Comparison of ENCODE assay signal across 11 cellular contexts in the genomic region with DNA sequence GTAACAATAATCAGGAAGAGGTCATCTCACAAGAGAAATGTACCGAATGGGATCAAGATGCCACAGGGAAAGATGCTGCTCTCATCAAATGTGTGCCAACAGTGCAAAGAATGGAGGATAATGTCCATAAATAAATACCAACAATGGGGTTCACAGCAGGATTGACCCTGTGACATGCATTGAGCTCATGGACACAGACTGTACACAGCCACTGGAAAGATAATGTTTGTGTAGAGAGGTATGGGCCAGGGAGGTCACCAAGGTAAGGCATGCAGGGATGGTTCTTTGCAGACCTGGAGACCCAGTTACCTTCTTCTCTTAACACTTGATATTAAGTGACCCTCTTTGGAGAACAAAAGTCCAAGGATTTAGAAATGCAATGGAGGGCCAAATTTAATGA. TPM values are rescaled to one million over a fixed set of nuclear protein-coding genes. Genes with fewer than 3 reads are reported as not detected.
A peak's percentile ranks its signal among the peaks of the same experiment; 100 is the strongest.
DNase-seq lines count a peak whose midpoint lies in the region; ATAC-seq, FAIRE-seq and TF ChIP-seq lines count a peak whose summit lies in the region.
"Had no signal": no experiment of that assay in that cellular context is flagged by ENCODE, and none has a peak within 500 bp of the region (broad histone marks: within the 10 kb centered on the region; RNA-seq: fewer than 3 reads in every experiment).

No MANE protein-coding gene starts in this region.

- H3K4me1 ChIP-seq in BLaER1 (peaks cover 52% of the 10 kb centered on the region), astrocyte (ENCODE audit: insufficient read depth, low read length) (peaks cover 42% of the 10 kb centered on the region), mesodermal cell (ENCODE audit: control insufficient read depth, insufficient read depth, low read length, poor library complexity, severe bottlenecking) (peaks cover 27% of the 10 kb centered on the region)

- peaks cover 49% of the 10 kb centered on the region for H3K79me2 ChIP-seq in astrocyte (ENCODE audit: insufficient read depth, low read length)

- no peaks in the 10 kb centered on the region for H3K27me3 ChIP-seq in BLaER1
- H3K27me3 ChIP-seq in astrocyte (ENCODE audit: insufficient read depth, low read length) = no peaks in the 10 kb centered on the region

- TF ChIP-seq CTCF in HFFc6 (IDR thresholded peaks at IDR 0.05) (no peak), astrocyte (IDR thresholded peaks at IDR 0.05; ENCODE audit: insufficient read depth, low read depth, low read length) (no peak)

- peaks cover 77% of the 10 kb centered on the region for H3K4me1 Mint-ChIP-seq in HFFc6 (ENCODE audit: low read depth)
- peaks cover 35% of the 10 kb centered on the region for H3K4me1 Mint-ChIP-seq in astrocyte (ENCODE audit: low read depth, unreplicated experiment)

- no peaks in the 10 kb centered on the region for H3K9me3 Mint-ChIP-seq in HFFc6
- H3K9me3 Mint-ChIP-seq in astrocyte (ENCODE audit: unreplicated experiment) = no peaks in the 10 kb centered on the region

- no peak overlapping the region for H2AFZ ChIP-seq in astrocyte (ENCODE audit: low read depth, low read length)

- H4K20me1 ChIP-seq in BLaER1 = no peaks in the 10 kb centered on the region
- H4K20me1 ChIP-seq in astrocyte (ENCODE audit: insufficient read depth, low read length) = peaks cover 31% of the 10 kb centered on the region

- H3K9ac ChIP-seq in BLaER1 = no peak overlapping the region
- no peak overlapping the region for H3K9ac ChIP-seq in astrocyte (ENCODE audit: low read length)

- H3K36me3 Mint-ChIP-seq in HFFc6 (ENCODE audit: low read depth) (peaks cover 27% of the 10 kb centered on the region), astrocyte (ENCODE audit: low read depth, unreplicated experiment) (peaks cover 15% of the 10 kb centered on the region)

- no peak for ATAC-seq in GM21717 (IDR thresholded peaks at IDR 0.05; ENCODE audit: unreplicated experiment)

- WGBS in mesodermal cell (ENCODE audit: insufficient coverage in 2 of 2), 2 experiments = 100% methylated on average over 1 of the region's 1 CpG

- no peaks in the 10 kb centered on the region for H3K9me3 ChIP-seq in BLaER1
- no peaks in the 10 kb centered on the region for H3K9me3 ChIP-seq in astrocyte (ENCODE audit: insufficient read depth, low read depth, low read length)
- H3K9me3 ChIP-seq in mesodermal cell (ENCODE audit: control insufficient read depth, low read length) = no peaks in the 10 kb centered on the region

- H3K4me2 ChIP-seq in BLaER1 (peak overlapping the region; percentile 100), astrocyte (ENCODE audit: low read length) (peak overlapping the region; percentile 95)

- no peak overlapping the region for H3K27ac Mint-ChIP-seq in HFFc6
- no peak overlapping the region for H3K27ac Mint-ChIP-seq in astrocyte (ENCODE audit: unreplicated experiment)

- DNase-seq in HFFc6 (no peak), astrocyte (ENCODE audit: low read depth) (no peak), KG1 (lab: John Stamatoyannopoulos, UW) (no peak), GM19238 (ENCODE audit: insufficient read length, low spot score) (no peak)
- no peak for DNase-seq in central memory CD4-positive, alpha-beta T cell
- DNase-seq: DMS53, occipital lobe had no signal

- H3K36me3 ChIP-seq in BLaER1 (peaks cover 24% of the 10 kb centered on the region), astrocyte (ENCODE audit: insufficient read depth, low read length) (peaks cover 12% of the 10 kb centered on the region), mesodermal cell (ENCODE audit: control insufficient read depth, insufficient read depth, low read length) (peaks cover 35% of the 10 kb centered on the region)

- no peak for FAIRE-seq in astrocyte (lab: Jason Lieb, UNC)
- FAIRE-seq: RCC 7860 had no signal

- H3K4me3 Mint-ChIP-seq in HFFc6 (peak overlapping the region; percentile 96), astrocyte (ENCODE audit: unreplicated experiment) (peak overlapping the region; percentile 97)

- H3K4me3 ChIP-seq in BLaER1 = peak overlapping the region; percentile 88
- H3K4me3 ChIP-seq in astrocyte (ENCODE audit: insufficient read depth, low read depth, low read length) = peak overlapping the region; percentile 86
- H3K4me3 ChIP-seq in mesodermal cell (ENCODE audit: extremely low read depth, insufficient read depth, low read length, poor library complexity, severe bottlenecking) = peak overlapping the region; percentile 99

- H3K27me3 Mint-ChIP-seq in HFFc6 (ENCODE audit: insufficient read depth) = peaks cover 3% of the 10 kb centered on the region; the same call in 1 of the 2 replicates
- no peaks in the 10 kb centered on the region for H3K27me3 Mint-ChIP-seq in astrocyte (ENCODE audit: low read depth, unreplicated experiment)

- no peak overlapping the region for H3K27ac ChIP-seq in BLaER1
- H3K27ac ChIP-seq in astrocyte (ENCODE audit: low read depth, low read length) = no peak overlapping the region
- H3K27ac ChIP-seq in mesodermal cell (ENCODE audit: low read depth, low read length, severe bottlenecking) = no peak overlapping the region

RNA-seq across cellular contexts. Expression of a gene that starts 1.5 kb away (rescaled TPM):
- 100 to 1,000 TPM in 5 of 6 experiments, 10 to 100 TPM in 1; 88.8 to 114 (median 104) TPM for total RNA-seq in HFFc6 (2021; fragmentation: NEBNext Ultra II Directional; extraction: Animal tissue kit (Norgen Biotek cat#: 25700))
- 94.8 and 98.1 TPM in 2 replicates for total RNA-seq in astrocyte
- polyA plus RNA-seq in mesodermal cell (2013, experiment 1 of 2) = 123 TPM
- 98.6 TPM for polyA plus RNA-seq in mesodermal cell (2013, experiment 2 of 2)

RNA-seq across cellular contexts. Expression of a gene that starts 3.8 kb away (rescaled TPM):
- 10 to 100 TPM; 30.0 to 37.4 (median 34.7) TPM for total RNA-seq in HFFc6 (2021; fragmentation: NEBNext Ultra II Directional; extraction: Animal tissue kit (Norgen Biotek cat#: 25700))
- 59.0 and 60.0 TPM in 2 replicates for total RNA-seq in astrocyte
- 101 TPM for polyA plus RNA-seq in mesodermal cell (2013, experiment 1 of 2)
- 85.4 TPM for polyA plus RNA-seq in mesodermal cell (2013, experiment 2 of 2)

RNA-seq across cellular contexts. Expression of a gene that starts 9.6 kb away (rescaled TPM):
- 1 to 10 TPM; 6.2 to 7.6 (median 6.5) TPM for total RNA-seq in HFFc6 (2021; fragmentation: NEBNext Ultra II Directional; extraction: Animal tissue kit (Norgen Biotek cat#: 25700))
- 7.5 and 9.9 TPM in 2 replicates for total RNA-seq in astrocyte
- polyA plus RNA-seq in mesodermal cell (2013, experiment 1 of 2) = 23.7 TPM
- polyA plus RNA-seq in mesodermal cell (2013, experiment 2 of 2) = 19.3 TPM

RNA-seq across cellular contexts. Expression of a gene that starts 10.0 kb away (rescaled TPM):
- total RNA-seq in HFFc6 (2021; fragmentation: NEBNext Ultra II Directional; extraction: Animal tissue kit (Norgen Biotek cat#: 25700)) = 1 to 10 TPM; 3.5 to 4.4 (median 3.7) TPM
- total RNA-seq in astrocyte = 10.4 and 13.3 TPM in 2 replicates
- 30.7 TPM for polyA plus RNA-seq in mesodermal cell (2013, experiment 1 of 2)
- 29.1 TPM for polyA plus RNA-seq in mesodermal cell (2013, experiment 2 of 2)

RNA-seq across cellular contexts. Expression of a gene that starts 15.6 kb away (rescaled TPM):
- total RNA-seq in HFFc6 (2021; fragmentation: NEBNext Ultra II Directional; extraction: Animal tissue kit (Norgen Biotek cat#: 25700)) = 10 to 100 TPM; 50.7 to 61.4 (median 56.2) TPM
- 80.7 and 83.7 TPM in 2 replicates for total RNA-seq in astrocyte
- 227 TPM for polyA plus RNA-seq in mesodermal cell (2013, experiment 1 of 2)
- polyA plus RNA-seq in mesodermal cell (2013, experiment 2 of 2) = 188 TPM
